In the genomic region with DNA sequence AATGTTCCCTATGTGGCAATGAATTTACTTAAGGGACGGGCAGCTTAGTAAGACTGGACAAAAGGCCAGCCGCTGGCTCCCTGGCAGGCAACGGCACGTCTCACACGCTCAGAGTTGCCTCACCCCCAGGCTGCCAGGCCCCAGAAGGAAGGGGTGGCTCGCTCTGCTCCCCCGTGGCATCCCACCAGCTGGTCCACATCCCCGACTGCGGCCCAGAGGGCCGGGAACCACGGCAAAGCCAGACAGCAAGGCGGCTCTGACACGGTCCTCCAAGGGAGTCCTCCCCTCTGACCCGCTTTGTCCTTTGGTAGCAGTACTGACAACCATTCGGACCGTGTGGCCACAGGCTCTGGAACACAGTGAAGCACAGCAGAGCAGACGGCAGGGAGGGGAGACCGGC, we compare ENCODE assay signal across 26 cellular contexts.
"Had no signal": no experiment of that assay in that cellular context is flagged by ENCODE, and none has a peak within 500 bp of the region (broad histone marks: within the 10 kb centered on the region; RNA-seq: fewer than 3 reads in every experiment).

No MANE protein-coding gene starts in this region.

- H3K36me3 Mint-ChIP-seq: natural killer cell had no signal

- H3K9me3 ChIP-seq: heart right ventricle, left lung, testis, vagina had no signal

- DNase-seq: activated CD4-positive, alpha-beta T cell treated with anti-CD3 and anti-CD28 coated beads, Interleukin-2, amount 10 ng/mL, durations not matched to agents 7 days and 5 days; activated CD4-positive, CD25-positive, alpha-beta regulatory T cell treated with anti-CD3 and anti-CD28 coated beads, Interleukin-2, amount 50 U/mL, for 72 hours; activated CD8-positive, alpha-beta T cell treated with anti-CD3 and anti-CD28 coated beads, Interleukin-2, amount 10 ng/mL, durations not matched to agents 7 days and 5 days; activated gamma-delta T cell treated with Interleukin-2 at 50 U/mL for 16 hours; aorta; dermis blood vessel endothelial cell; effector CD8-positive, alpha-beta T cell; erythroblast; foreskin fibroblast; heart right ventricle; midbrain; natural killer cell; stimulated activated CD4-positive, alpha-beta T cell treated with anti-CD3 and anti-CD28 coated beads, Interleukin-2, amount 100 ng/mL, for 48 hours; stimulated activated CD8-positive, alpha-beta memory T cell treated with anti-CD3 and anti-CD28 coated beads, Interleukin-4, amount 100 ng/mL, for 48 hours; stimulated activated naive CD4-positive, alpha-beta T cell; testis; trophoblast cell had no signal

- H3K27ac Mint-ChIP-seq: activated CD4-positive, alpha-beta T cell treated with anti-CD3 and anti-CD28 coated beads, Interleukin-2, amount 10 ng/mL, durations not matched to agents 7 days and 5 days; activated CD8-positive, alpha-beta T cell treated with anti-CD3 and anti-CD28 coated beads, Interleukin-2, amount 10 ng/mL, durations not matched to agents 7 days and 5 days; activated naive CD4-positive, alpha-beta T cell treated with anti-CD3 and anti-CD28 coated beads, Interleukin-2, amount 50 U/mL, for 24 hours; activated T-helper 1 cell treated with anti-CD3 and anti-CD28 coated beads, Interleukin-12 subunit alpha, Interleukin-12 subunit beta, Interleukin-2, Interleukin-4 antibody, amounts not matched to agents 30 ng/mL and 10 ng/mL and 1 ng/mL, durations not matched to agents 14 hours and 24 hours and 36 hours; brain; progenitor cell of endocrine pancreas; T-helper 2 cell treated with Interferon-gamma antibody and Interleukin-4, amounts not matched to agents 5 μg/mL and 100 μg/mL, for 36 hours had no signal

- H3K4me3 ChIP-seq: heart right ventricle, left lung, lung, testis, vagina had no signal

- H3K4me1 Mint-ChIP-seq: natural killer cell had no signal

- H3K4me3 Mint-ChIP-seq: activated CD4-positive, alpha-beta T cell treated with anti-CD3 and anti-CD28 coated beads, Interleukin-2, amount 10 ng/mL, durations not matched to agents 7 days and 5 days; activated CD8-positive, alpha-beta T cell treated with anti-CD3 and anti-CD28 coated beads, Interleukin-2, amount 10 ng/mL, durations not matched to agents 7 days and 5 days; activated naive CD4-positive, alpha-beta T cell treated with anti-CD3 and anti-CD28 coated beads, Interleukin-2, amount 50 U/mL, for 24 hours; activated T-helper 1 cell treated with anti-CD3 and anti-CD28 coated beads, Interleukin-12 subunit alpha, Interleukin-12 subunit beta, Interleukin-2, Interleukin-4 antibody, amounts not matched to agents 30 ng/mL and 10 ng/mL and 1 ng/mL, durations not matched to agents 14 hours and 24 hours and 36 hours; brain; natural killer cell; T-helper 2 cell treated with Interferon-gamma antibody and Interleukin-4, amounts not matched to agents 5 μg/mL and 100 μg/mL, for 36 hours had no signal

- ATAC-seq: activated CD8-positive, alpha-beta T cell treated with anti-CD3 and anti-CD28 coated beads, Interleukin-2, amount 10 ng/mL, durations not matched to agents 7 days and 5 days; heart right ventricle; left lung; natural killer cell had no signal

- H3K27me3 Mint-ChIP-seq: activated CD4-positive, alpha-beta T cell treated with anti-CD3 and anti-CD28 coated beads, Interleukin-2, amount 10 ng/mL, durations not matched to agents 7 days and 5 days; activated naive CD4-positive, alpha-beta T cell treated with anti-CD3 and anti-CD28 coated beads, Interleukin-2, amount 50 U/mL, for 24 hours; brain had no signal

- H3K9me3 Mint-ChIP-seq: activated CD4-positive, alpha-beta T cell treated with anti-CD3 and anti-CD28 coated beads, Interleukin-2, amount 10 ng/mL, durations not matched to agents 7 days and 5 days; activated naive CD4-positive, alpha-beta T cell treated with anti-CD3 and anti-CD28 coated beads, Interleukin-2, amount 50 U/mL, for 24 hours; activated T-helper 1 cell treated with anti-CD3 and anti-CD28 coated beads, Interleukin-12 subunit alpha, Interleukin-12 subunit beta, Interleukin-2, Interleukin-4 antibody, amounts not matched to agents 30 ng/mL and 10 ng/mL and 1 ng/mL, durations not matched to agents 14 hours and 24 hours and 36 hours; brain; natural killer cell; T-helper 2 cell treated with Interferon-gamma antibody and Interleukin-4, amounts not matched to agents 5 μg/mL and 100 μg/mL, for 36 hours had no signal

- H3K27me3 ChIP-seq: heart right ventricle, left lung, testis, vagina had no signal

- H3K27ac ChIP-seq: heart right ventricle, left lung, testis, vagina, VCaP had no signal
